Comparison of ENCODE assay signal across 1 cellular context in genomic region chr14:89775161-89775560, GRCh38.
TF ChIP-seq lines count a peak whose summit lies in the region.

No MANE protein-coding gene starts in this region.

TF ChIP-seq in IMR-90, 13 proteins besides CTCF, POLR2A, EP300 and RAD21 (continued from another document):
- TF ChIP-seq, protein P1, sequence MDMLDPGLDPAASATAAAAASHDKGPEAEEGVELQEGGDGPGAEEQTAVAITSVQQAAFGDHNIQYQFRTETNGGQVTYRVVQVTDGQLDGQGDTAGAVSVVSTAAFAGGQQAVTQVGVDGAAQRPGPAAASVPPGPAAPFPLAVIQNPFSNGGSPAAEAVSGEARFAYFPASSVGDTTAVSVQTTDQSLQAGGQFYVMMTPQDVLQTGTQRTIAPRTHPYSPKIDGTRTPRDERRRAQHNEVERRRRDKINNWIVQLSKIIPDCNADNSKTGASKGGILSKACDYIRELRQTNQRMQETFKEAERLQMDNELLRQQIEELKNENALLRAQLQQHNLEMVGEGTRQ (IDR thresholded peaks at IDR 0.05; ENCODE audit: low read depth, low read length): no peak
- TF ChIP-seq CHD1 (IDR thresholded peaks at IDR 0.05; ENCODE audit: low read depth, low read length) (no peak), RFX5 (IDR thresholded peaks at IDR 0.05; ENCODE audit: low read depth, low read length) (no peak)
